Comparison of ENCODE assay signal across 8 cellular contexts in genomic region chr14:94136575-94137331, GRCh38. TPM values are rescaled to one million over a fixed set of nuclear protein-coding genes. Genes with fewer than 3 reads are reported as not detected.
A peak's percentile ranks its signal among the peaks of the same experiment; 100 is the strongest.
DNase-seq lines count a peak whose midpoint lies in the region; ATAC-seq and TF ChIP-seq lines count a peak whose summit lies in the region.

No MANE protein-coding gene starts in this region.

- TF ChIP-seq CTCF in HCT116 (IDR thresholded peaks at IDR 0.05 in 2 of 3, conservative IDR thresholded peaks at IDR 0.05 in 1 of 3; ENCODE audit: borderline replicate concordance in 1 of 3, insufficient read depth in 1 of 3, low read depth in 2 of 3, low read length in 2 of 3): peak; percentile 92 to 96 (median 94)
- TF ChIP-seq CTCF in gastrocnemius medialis (IDR thresholded peaks at IDR 0.05 in 4 of 5, conservative IDR thresholded peaks at IDR 0.05 in 1 of 5): peak; percentile 88 to 99 (median 91)

- RAD21 ChIA-PET in HCT116 (lab: Charles Lee; ENCODE audit: low non-redundant PET in 1 of 2, low total read pairs in 2 of 2, uncharacterized antibody in 2 of 2, unreplicated experiment in 2 of 2): interaction anchor here (0.6 to 1.4 kb wide), 9 partner anchors 45 to 197 kb away, joined by 3 to 9 read pairs (median 6); no protein-coding TSS in a partner anchor

- intact Hi-C loops in HCT116 (cut with micrococcal nuclease): loop anchor here (1.0 to 10.0 kb wide), 6 partner anchors 44 to 548 kb away; no protein-coding TSS in a partner anchor
- intact Hi-C loops in right cardiac atrium (cut with DNase I): loop anchor here (2.0 to 5.0 kb wide), 6 partner anchors 36 to 351 kb away; partner anchors contain the start of gene PPP4R4 (in 1 of the 4)
- intact Hi-C loops in gastrocnemius medialis (cut with DNase I; ENCODE audit: low total_unique reads): loop anchor here (1.0 to 10.0 kb wide), 4 partner anchors 42 to 479 kb away; no protein-coding TSS in a partner anchor

- DNase-seq in GM04504 (ENCODE audit: low read depth) (peak; percentile 64), HCT116 (ENCODE audit: low read depth, low spot score) (peak; percentile 78), NCI-H1694 (lab: John Stamatoyannopoulos, UW) (peak; percentile 95), T-helper 2 cell (peak; percentile 60 to 81 (median 72)), amygdala (lab: John Stamatoyannopoulos, UW) (peak; percentile 12 to 95 (median 72)), right cardiac atrium (peak; percentile 87 to 96 (median 94)), gastrocnemius medialis (peak; percentile 61 to 79), mesenteric fat pad (ENCODE audit: low spot score) (no peak)

- H3K4me2 ChIP-seq in HCT116 (ENCODE audit: low read length): peak overlapping the region; percentile 67

- peak overlapping the region; percentile 95 for H2AFZ ChIP-seq in HCT116 (ENCODE audit: low read depth, low read length, poor library complexity, severe bottlenecking)

- WGBS in right cardiac atrium: 31% methylated on average over 18 of the region's 18 CpGs

- H3K27ac ChIP-seq in HCT116 (ENCODE audit: low read depth, low read length) (no peak overlapping the region), right cardiac atrium (ENCODE audit: low read length) (no peak overlapping the region), gastrocnemius medialis (no peak overlapping the region)

- CTCF ChIA-PET in HCT116 (lab: Charles Lee): interaction anchor here (0.5 to 1.7 kb wide), 34 partner anchors 8 to 980 kb away, joined by 3 to 49 read pairs (median 4); partner anchors contain the start of genes DDX24 and IFI27L1

- in situ Hi-C loops in gastrocnemius medialis (cut with MboI; ENCODE audit: low sequenced_read_pairs in 4 of 4): loop anchor here (5.0 kb wide), 1 partner anchor 99 kb away; no protein-coding TSS in a partner anchor

- H4K20me1 ChIP-seq in HCT116 (ENCODE audit: insufficient read depth): no peaks in the 10 kb centered on the region

- no TSS peak for BruUV-seq in HCT116 (replicated peaks; lab: Mats Ljungman, UMichigan)

- POLR2A ChIA-PET in HCT116 (lab: Charles Lee): interaction anchor here (0.6 to 1.4 kb wide), 5 partner anchors 8 to 349 kb away, joined by 3 to 5 read pairs (median 3); no protein-coding TSS in a partner anchor

- no peaks in the 10 kb centered on the region for H3K79me2 ChIP-seq in HCT116 (ENCODE audit: insufficient read depth, low read length)

- H3K9me2 ChIP-seq in HCT116 (ENCODE audit: insufficient read depth): no peaks in the 10 kb centered on the region

- no peak overlapping the region for H3K9ac ChIP-seq in HCT116 (ENCODE audit: low read length)

- TF ChIP-seq POLR2A in HCT116 (IDR thresholded peaks at IDR 0.05; ENCODE audit: borderline replicate concordance, extremely low read depth, insufficient read depth, insufficient read length) (no peak), gastrocnemius medialis (IDR thresholded peaks at IDR 0.05) (no peak)

- H3K27me3 ChIP-seq in HCT116 (ENCODE audit: insufficient read depth, low read length) (no peaks in the 10 kb centered on the region), right cardiac atrium (ENCODE audit: control insufficient read depth, insufficient read depth) (no peaks in the 10 kb centered on the region), gastrocnemius medialis (no peaks in the 10 kb centered on the region)

- ATAC-seq in HCT116: peak; percentile 95
- peak; percentile 89 to 91 for ATAC-seq in right cardiac atrium
- ATAC-seq in gastrocnemius medialis: peak; percentile 90 to 94

- peak; percentile 97 for TF ChIP-seq RAD21 in HCT116 (IDR thresholded peaks at IDR 0.05; ENCODE audit: low read depth)

- H3K36me3 ChIP-seq in HCT116 (ENCODE audit: control insufficient read depth in 1 of 2, insufficient read depth in 2 of 2, low read length in 2 of 2): no peaks in the 10 kb centered on the region
- no peaks in the 10 kb centered on the region for H3K36me3 ChIP-seq in gastrocnemius medialis

- peaks cover 0 to 3% of the 10 kb centered on the region in 2 experiments; a peak in 1 of 4 replicates for H3K4me1 ChIP-seq in HCT116 (ENCODE audit: control insufficient read depth in 1 of 2, insufficient read depth in 2 of 2, low read length in 2 of 2)
- H3K4me1 ChIP-seq in right cardiac atrium (ENCODE audit: control insufficient read depth, insufficient read depth, low read length): no peaks in the 10 kb centered on the region
- H3K4me1 ChIP-seq in gastrocnemius medialis: peaks cover 0 to 3% of the 10 kb centered on the region in 2 donors

- H3K4me3 ChIP-seq in HCT116 (replicated peaks in 1 of 2; ENCODE audit: low read depth in 1 of 2, low read length in 2 of 2) (peak overlapping the region in 1 of 2 experiments; percentile 30; a peak in 1 of 4 replicates), right cardiac atrium (ENCODE audit: low read length) (no peak overlapping the region), gastrocnemius medialis (no peak overlapping the region)

- H3K9me3 ChIP-seq in HCT116 (ENCODE audit: control insufficient read depth in 1 of 2, insufficient read depth in 1 of 2, low read depth in 1 of 2, low read length in 2 of 2) (no peaks in the 10 kb centered on the region), right cardiac atrium (ENCODE audit: control insufficient read depth, low read length) (no peaks in the 10 kb centered on the region), gastrocnemius medialis (no peaks in the 10 kb centered on the region)

TF ChIP-seq in HCT116, 20 proteins besides CTCF, POLR2A, EP300 and RAD21:
- TF ChIP-seq REST (IDR thresholded peaks at IDR 0.05; ENCODE audit: low read depth) (no peak), ATF3 (IDR thresholded peaks at IDR 0.05) (no peak), CBX3 (IDR thresholded peaks at IDR 0.05; ENCODE audit: low read depth) (peak; percentile 77), TCF7L2 (IDR thresholded peaks at IDR 0.05; ENCODE audit: borderline replicate concordance, extremely low read depth, insufficient read depth, insufficient read length) (no peak)

RNA-seq across cellular contexts. Expression of gene IFI27L2, which starts 7.3 kb away (rescaled TPM):
- total RNA-seq in HCT116 (2021; ENCODE audit: unreplicated experiment): 42.9 TPM
- 78.8 and 80.0 TPM in 2 replicates for polyA plus RNA-seq in HCT116 (2012)
- total RNA-seq in right cardiac atrium: 10 to 100 TPM; 63.3 to 88.4 (median 65.5) TPM
- 104 TPM for polyA plus RNA-seq in right cardiac atrium
- total RNA-seq in gastrocnemius medialis: 1 to 10 TPM; 1.1 to 9.1 (median 3.3) TPM
- total RNA-seq in mesenteric fat pad: 42.6 TPM

RNA-seq across cellular contexts. Expression of gene IFI27, which starts 26.2 kb away (rescaled TPM):
- total RNA-seq in HCT116 (2021; ENCODE audit: unreplicated experiment) (3.8 TPM), right cardiac atrium (100 to 1,000 TPM in 2 of 4 donors, 10 to 100 TPM in 2; 70.0 to 289 (median 127) TPM), gastrocnemius medialis (100 to 1,000 TPM in 3 of 4 donors, 10 to 100 TPM in 1; 65.6 to 179 (median 123) TPM), mesenteric fat pad (495 TPM)
- 3.4 and 7.8 TPM in 2 replicates for polyA plus RNA-seq in HCT116 (2012)
- polyA plus RNA-seq in right cardiac atrium: 298 TPM

RNA-seq across cellular contexts. Expression of gene PPP4R4, which starts 37.4 kb away (rescaled TPM):
- total RNA-seq in HCT116 (2021; ENCODE audit: unreplicated experiment) (5.5 TPM), right cardiac atrium (under 1 TPM; 0.41 to 0.74 (median 0.48) TPM), gastrocnemius medialis (under 1 TPM in 1 of 4 donors, not detected in 3; 0.13 TPM), mesenteric fat pad (0.13 TPM)
- 1.3 and 1.9 TPM in 2 replicates for polyA plus RNA-seq in HCT116 (2012)
- polyA plus RNA-seq in right cardiac atrium: 0.27 TPM

RNA-seq across cellular contexts. Expression of gene IFI27L1, which starts 55.6 kb away (rescaled TPM):
- 26.0 TPM for total RNA-seq in HCT116 (2021; ENCODE audit: unreplicated experiment)
- polyA plus RNA-seq in HCT116 (2012): 22.5 and 28.7 TPM in 2 replicates
- 10 to 100 TPM; 12.7 to 23.1 (median 15.1) TPM for total RNA-seq in right cardiac atrium
- polyA plus RNA-seq in right cardiac atrium: 37.9 TPM
- 10 to 100 TPM in 1 of 4 donors, 1 to 10 TPM in 3; 7.1 to 10.3 (median 8.3) TPM for total RNA-seq in gastrocnemius medialis
- total RNA-seq in mesenteric fat pad: 19.6 TPM

RNA-seq across cellular contexts. Expression of gene DDX24, which starts 55.8 kb away (rescaled TPM):
- 169 TPM for total RNA-seq in HCT116 (2021; ENCODE audit: unreplicated experiment)
- 95.1 and 115 TPM in 2 replicates for polyA plus RNA-seq in HCT116 (2012)
- 100 to 1,000 TPM; 227 to 268 (median 261) TPM for total RNA-seq in right cardiac atrium
- 138 TPM for polyA plus RNA-seq in right cardiac atrium
- 100 to 1,000 TPM; 106 to 200 (median 128) TPM for total RNA-seq in gastrocnemius medialis
- total RNA-seq in mesenteric fat pad: 198 TPM

Comparison
In these comparisons a context has a peak if more than half of its experiments do, and no peak if none do; other contexts are left out.
1. RNA of gene IFI27, which starts 26.2 kb away (total RNA-seq): 495 TPM in mesenteric fat pad (single experiment), 70.0 to 289 TPM in right cardiac atrium and 65.6 to 179 TPM in gastrocnemius medialis; 3.8 TPM in HCT116 (single experiment); every median in the first group is over 10 times any median in the second.
2. Peak in every context shown above with its lines, with median percentiles within 50 percentile points of each other: ATAC-seq.